In genomic region chr14:94000267-94000666, GRCh38 we compare ENCODE assay signal across 16 cellular contexts. TPM values are rescaled to one million over a fixed set of nuclear protein-coding genes. Genes with fewer than 3 reads are reported as not detected.
DNase-seq lines count a peak whose midpoint lies in the region; ATAC-seq, FAIRE-seq and TF ChIP-seq lines count a peak whose summit lies in the region.
"Had no signal": no experiment of that assay in that cellular context is flagged by ENCODE, and none has a peak within 500 bp of the region (broad histone marks: within the 10 kb centered on the region; RNA-seq: fewer than 3 reads in every experiment).

No MANE protein-coding gene starts in this region.

- no peak overlapping the region for H2AFZ ChIP-seq in HepG2 (ENCODE audit: low read length)
- H2AFZ ChIP-seq: GM23248 had no signal

- POLR2A ChIA-PET in HepG2 (lab: Yijun Ruan, JAX) = interaction anchor here (0.7 to 1.8 kb wide), 5 partner anchors 21 to 293 kb away, joined by 3 to 7 read pairs (median 5); partner anchors contain the start of gene SERPINA10

- H3K4me1 Mint-ChIP-seq in T-helper 2 cell treated with Interferon-gamma antibody and Interleukin-4, amounts not matched to agents 5 μg/mL and 100 μg/mL, for 36 hours (ENCODE audit: low read depth) = peaks cover 31% of the 10 kb centered on the region
- H3K4me1 Mint-ChIP-seq in neural crest cell = peaks cover 7% of the 10 kb centered on the region

- H3K27me3 ChIP-seq in HepG2 (ENCODE audit: control insufficient read depth in 1 of 2, insufficient read depth in 2 of 2, low read length in 2 of 2) = peaks cover 0 to 28% of the 10 kb centered on the region in 2 experiments; a peak in 4 of 5 replicates
- H3K27me3 ChIP-seq in right lobe of liver = no peaks in the 10 kb centered on the region

- no peaks in the 10 kb centered on the region for H4K20me1 ChIP-seq in HepG2 (ENCODE audit: insufficient read depth, low read length)
- H4K20me1 ChIP-seq: BLaER1 treated with 17β-estradiol and CSF1 and Interleukin-3, amounts not matched to agents 10 nM and 100 nM had no signal

- BruUV-seq in HepG2 (replicated peaks; lab: Mats Ljungman, UMichigan) = no TSS peak

- TF ChIP-seq POLR2A in HepG2 (IDR thresholded peaks at IDR 0.05; ENCODE audit: insufficient read depth in 1 of 2, low read depth in 2 of 2, low read length in 2 of 2) (no peak), right lobe of liver (IDR thresholded peaks at IDR 0.05) (no peak)

- in situ Hi-C loops in HepG2 (cut with HindIII; ENCODE audit: extremely low pct_ligation_motif_present, low pct_unique_long_range_greater_than_20kb) = loop anchor here (5.0 kb wide), 1 partner anchor 58 kb away; no protein-coding TSS in a partner anchor

- H3K27ac Mint-ChIP-seq in T-helper 2 cell treated with Interferon-gamma antibody and Interleukin-4, amounts not matched to agents 5 μg/mL and 100 μg/mL, for 36 hours = peak overlapping the region; percentile 28
- H3K27ac Mint-ChIP-seq in neural crest cell (ENCODE audit: unreplicated experiment) = peak overlapping the region; percentile 14
- H3K27ac Mint-ChIP-seq: CD4-positive, CD25-positive, alpha-beta regulatory T cell had no signal

- H3K4me3 ChIP-seq in HepG2 (replicated peaks in 1 of 3; ENCODE audit: insufficient read depth in 1 of 3, low read depth in 2 of 3, low read length in 3 of 3) (no peak overlapping the region), right lobe of liver (no peak overlapping the region)
- H3K4me3 ChIP-seq: BLaER1 treated with 17β-estradiol and CSF1 and Interleukin-3, amounts not matched to agents 10 nM and 100 nM; GM23248 had no signal

- H3K36me3 ChIP-seq in HepG2 (replicated peaks in 1 of 2; ENCODE audit: control insufficient read depth in 1 of 2, insufficient read depth in 2 of 2, low read length in 2 of 2) (no peaks in the 10 kb centered on the region), right lobe of liver (no peaks in the 10 kb centered on the region)
- H3K36me3 ChIP-seq: BLaER1 treated with 17β-estradiol and CSF1 and Interleukin-3, amounts not matched to agents 10 nM and 100 nM had no signal

- H3K36me3 Mint-ChIP-seq in T-helper 2 cell treated with Interferon-gamma antibody and Interleukin-4, amounts not matched to agents 5 μg/mL and 100 μg/mL, for 36 hours (ENCODE audit: low read depth) = no peaks in the 10 kb centered on the region
- no peaks in the 10 kb centered on the region for H3K36me3 Mint-ChIP-seq in neural crest cell (ENCODE audit: low read depth)
- H3K36me3 Mint-ChIP-seq: CD4-positive, CD25-positive, alpha-beta regulatory T cell had no signal

- TF ChIP-seq CTCF in HepG2 (CRISPR knock-in tag; IDR thresholded peaks at IDR 0.05) (no peak), right lobe of liver (IDR thresholded peaks at IDR 0.05) (no peak), neural crest cell (conservative IDR thresholded peaks at IDR 0.05) (no peak)

- no peak overlapping the region for H3K4me3 Mint-ChIP-seq in T-helper 2 cell treated with Interferon-gamma antibody and Interleukin-4, amounts not matched to agents 5 μg/mL and 100 μg/mL, for 36 hours
- no peak overlapping the region for H3K4me3 Mint-ChIP-seq in neural crest cell
- H3K4me3 Mint-ChIP-seq: CD4-positive, CD25-positive, alpha-beta regulatory T cell had no signal

- no peak overlapping the region for H3K27ac ChIP-seq in HepG2 (ENCODE audit: extremely low read length, insufficient read depth, low read length)
- no peak overlapping the region for H3K27ac ChIP-seq in right lobe of liver
- H3K27ac ChIP-seq: BLaER1 treated with 17β-estradiol and CSF1 and Interleukin-3, amounts not matched to agents 10 nM and 100 nM; GM23248 had no signal

- 39% methylated on average over 6 of the region's 6 CpGs for WGBS in HepG2 (ENCODE audit: low lambda C conversion rate)
- 74% methylated on average over 3 of the region's 6 CpGs for WGBS in right lobe of liver (ENCODE audit: insufficient coverage, low coverage, low lambda C conversion rate, missing lambda C conversion rate)

- no peak overlapping the region for H3K4me2 ChIP-seq in HepG2 (ENCODE audit: low read depth, low read length)

- no peak for TF ChIP-seq RAD21 in HepG2 (CRISPR knock-in tag; IDR thresholded peaks at IDR 0.05)

- H3K79me2 ChIP-seq in HepG2 (ENCODE audit: insufficient read depth, low read length) = no peaks in the 10 kb centered on the region

- DNase-seq in T-helper 2 cell treated with Interferon-gamma antibody and Interleukin-4, amounts not matched to agents 5 μg/mL and 100 μg/mL, for 36 hours (ENCODE audit: low spot score) = no peak
- no peak for DNase-seq in T-helper 2 cell
- no peak for DNase-seq in HepG2 (ENCODE audit: low spot score)
- no peak for DNase-seq in right lobe of liver
- no peak for DNase-seq in neural crest cell (ENCODE audit: low read depth, low spot score)
- DNase-seq in stimulated activated CD4-positive, alpha-beta T cell treated with anti-CD3 and anti-CD28 coated beads, Interleukin-15, amount 100 ng/mL, for 24 hours = no peak
- DNase-seq: 8988T; ACHN; CD4-positive, CD25-positive, alpha-beta regulatory T cell; GF-D8; GM23248 had no signal

- H3K9me3 ChIP-seq in HepG2 (ENCODE audit: low read length) = no peaks in the 10 kb centered on the region
- H3K9me3 ChIP-seq in right lobe of liver = no peaks in the 10 kb centered on the region
- H3K9me3 ChIP-seq: BLaER1 treated with 17β-estradiol and CSF1 and Interleukin-3, amounts not matched to agents 10 nM and 100 nM had no signal

- peaks cover 79% of the 10 kb centered on the region for H3K4me1 ChIP-seq in HepG2 (ENCODE audit: insufficient read depth, low read length)
- no peaks in the 10 kb centered on the region for H3K4me1 ChIP-seq in right lobe of liver

- TF ChIP-seq EP300 in HepG2 (IDR thresholded peaks at IDR 0.05; ENCODE audit: low read depth in 2 of 2, low read length in 2 of 2) (no peak), HepG2 (CRISPR knock-in tag; IDR thresholded peaks at IDR 0.05; ENCODE audit: borderline replicate concordance) (no peak)

- ATAC-seq in HepG2 (no peak), right lobe of liver (no peak), GM19035 (IDR thresholded peaks at IDR 0.05; ENCODE audit: unreplicated experiment) (no peak)
- ATAC-seq: HCT116 had no signal

- intact Hi-C loops in HepG2 (cut with micrococcal nuclease; ENCODE audit: unreplicated experiment) = no loop called here
- intact Hi-C loops in right lobe of liver (cut with DNase I) = no loop called here

- CTCF ChIA-PET in HepG2 (lab: Yijun Ruan, JAX; ENCODE audit: low intra/inter-chr PET ratio, low total read pairs) = interaction anchor here (1.5 kb wide), 1 partner anchor 60 kb away, joined by 4 read pairs; no protein-coding TSS in a partner anchor

- no peak overlapping the region for H3K9ac ChIP-seq in HepG2 (ENCODE audit: insufficient read depth, low read depth, low read length)
- H3K9ac ChIP-seq: BLaER1 treated with 17β-estradiol and CSF1 and Interleukin-3, amounts not matched to agents 10 nM and 100 nM; GM23248 had no signal

- no peaks in the 10 kb centered on the region for H3K27me3 Mint-ChIP-seq in T-helper 2 cell treated with Interferon-gamma antibody and Interleukin-4, amounts not matched to agents 5 μg/mL and 100 μg/mL, for 36 hours (ENCODE audit: low read depth)
- H3K27me3 Mint-ChIP-seq in neural crest cell (ENCODE audit: low read depth) = peaks cover 17% of the 10 kb centered on the region

- no peaks in the 10 kb centered on the region for H3K9me3 Mint-ChIP-seq in T-helper 2 cell treated with Interferon-gamma antibody and Interleukin-4, amounts not matched to agents 5 μg/mL and 100 μg/mL, for 36 hours
- H3K9me3 Mint-ChIP-seq in neural crest cell = no peaks in the 10 kb centered on the region
- H3K9me3 Mint-ChIP-seq: CD4-positive, CD25-positive, alpha-beta regulatory T cell had no signal

- FAIRE-seq in HepG2 (lab: Jason Lieb, UNC) = no peak
- FAIRE-seq: GM18507, H54 had no signal

RNA-seq across cellular contexts. Expression of gene CCDC197, which starts 3.2 kb away (rescaled TPM):
- 0.11 TPM in 1 of 2 replicates, not detected in the other for total RNA-seq in HepG2 (2016; rRNA removed; fragmentation: Illumina TruSeq; extraction: Trizol)
- not detected in 2 replicates for total RNA-seq in HepG2 (2016; cell fraction: cytosol; rRNA removed; fragmentation: Illumina TruSeq; extraction: Trizol; ENCODE audit: low read depth)
- total RNA-seq in HepG2 (2016; cell fraction: insoluble cytoplasmic fraction; rRNA removed; fragmentation: Illumina TruSeq; extraction: Trizol) = not detected in 2 replicates
- total RNA-seq in HepG2 (2016; cell fraction: membrane; rRNA removed; fragmentation: Illumina TruSeq; extraction: Trizol) = not detected in 2 replicates
- total RNA-seq in HepG2 (2016; cell fraction: nucleus; rRNA removed; fragmentation: Illumina TruSeq; extraction: Trizol) = not detected in 2 replicates
- polyA plus RNA-seq in HepG2 (2011; rRNA removed) = 0.13 TPM in 1 of 2 replicates, not detected in the other
- polyA plus RNA-seq in HepG2 (2011; cell fraction: cytosol; rRNA removed) = not detected in 2 replicates
- polyA plus RNA-seq in HepG2 (2011; cell fraction: nucleus; rRNA removed) = 0.17 TPM in 1 of 2 replicates, not detected in the other
- 0.11 TPM in 1 of 2 replicates, not detected in the other for polyA plus RNA-seq in HepG2 (2012)
- polyA plus RNA-seq in HepG2 (2016; cell fraction: cytosol; fragmentation: Illumina TruSeq; extraction: Trizol; ENCODE audit: low read depth) = not detected in 2 replicates
- polyA plus RNA-seq in HepG2 (2016; cell fraction: insoluble cytoplasmic fraction; fragmentation: Illumina TruSeq; extraction: Trizol; ENCODE audit: low read depth) = not detected in 2 replicates
- polyA plus RNA-seq in HepG2 (2016; cell fraction: membrane; fragmentation: Illumina TruSeq; extraction: Trizol; ENCODE audit: low read depth) = 0.16 TPM in 1 of 2 replicates, not detected in the other
- 0.33 TPM in 1 of 2 replicates, not detected in the other for polyA plus RNA-seq in HepG2 (2016; cell fraction: nucleus; fragmentation: Illumina TruSeq; extraction: Trizol; ENCODE audit: insufficient read depth, low read depth)
- polyA minus RNA-seq in HepG2 (2011; rRNA and poly(A)+ RNA removed; ENCODE audit: low replicate concordance) = 0.20 TPM in 1 of 2 replicates, not detected in the other
- polyA minus RNA-seq in HepG2 (2011; cell fraction: cytosol; rRNA and poly(A)+ RNA removed) = not detected in 2 replicates
- not detected in 2 replicates for polyA minus RNA-seq in HepG2 (2011; cell fraction: nucleus; rRNA and poly(A)+ RNA removed)
- not detected for total RNA-seq in right lobe of liver
- total RNA-seq in neural crest cell = not detected in 2 replicates
- total RNA-seq: CD4-positive, CD25-positive, alpha-beta regulatory T cell; GM23248 had no signal
- polyA plus RNA-seq: CD4-positive, CD25-positive, alpha-beta regulatory T cell; GM23248 had no signal

RNA-seq across cellular contexts. Expression of gene ASB2, which starts 23.9 kb away (rescaled TPM):
- 0.46 and 0.82 TPM in 2 replicates for total RNA-seq in HepG2 (2016; rRNA removed; fragmentation: Illumina TruSeq; extraction: Trizol)
- total RNA-seq in HepG2 (2016; cell fraction: cytosol; rRNA removed; fragmentation: Illumina TruSeq; extraction: Trizol; ENCODE audit: low read depth) = 0.26 and 0.40 TPM in 2 replicates
- total RNA-seq in HepG2 (2016; cell fraction: insoluble cytoplasmic fraction; rRNA removed; fragmentation: Illumina TruSeq; extraction: Trizol) = 0.62 and 0.93 TPM in 2 replicates
- total RNA-seq in HepG2 (2016; cell fraction: membrane; rRNA removed; fragmentation: Illumina TruSeq; extraction: Trizol) = 0.37 and 0.83 TPM in 2 replicates
- total RNA-seq in HepG2 (2016; cell fraction: nucleus; rRNA removed; fragmentation: Illumina TruSeq; extraction: Trizol) = 1.1 and 1.3 TPM in 2 replicates
- 4.1 and 4.5 TPM in 2 replicates for polyA plus RNA-seq in HepG2 (2011; rRNA removed)
- polyA plus RNA-seq in HepG2 (2011; cell fraction: cytosol; rRNA removed) = 4.5 and 6.1 TPM in 2 replicates
- polyA plus RNA-seq in HepG2 (2011; cell fraction: nucleus; rRNA removed) = 9.6 and 13.9 TPM in 2 replicates
- polyA plus RNA-seq in HepG2 (2012) = 0.48 and 0.80 TPM in 2 replicates
- 0.21 and 0.37 TPM in 2 replicates for polyA plus RNA-seq in HepG2 (2016; cell fraction: cytosol; fragmentation: Illumina TruSeq; extraction: Trizol; ENCODE audit: low read depth)
- 0.58 and 0.71 TPM in 2 replicates for polyA plus RNA-seq in HepG2 (2016; cell fraction: insoluble cytoplasmic fraction; fragmentation: Illumina TruSeq; extraction: Trizol; ENCODE audit: low read depth)
- 0.35 and 0.43 TPM in 2 replicates for polyA plus RNA-seq in HepG2 (2016; cell fraction: membrane; fragmentation: Illumina TruSeq; extraction: Trizol; ENCODE audit: low read depth)
- 1.0 and 1.6 TPM in 2 replicates for polyA plus RNA-seq in HepG2 (2016; cell fraction: nucleus; fragmentation: Illumina TruSeq; extraction: Trizol; ENCODE audit: insufficient read depth, low read depth)
- polyA minus RNA-seq in HepG2 (2011; rRNA and poly(A)+ RNA removed; ENCODE audit: low replicate concordance) = 14.4 TPM in 1 of 2 replicates, not detected in the other
- polyA minus RNA-seq in HepG2 (2011; cell fraction: cytosol; rRNA and poly(A)+ RNA removed) = 3.1 and 3.4 TPM in 2 replicates
- polyA minus RNA-seq in HepG2 (2011; cell fraction: nucleus; rRNA and poly(A)+ RNA removed) = 3.7 and 6.6 TPM in 2 replicates
- total RNA-seq in right lobe of liver = under 1 TPM; 0.20 to 0.59 (median 0.28) TPM
- total RNA-seq in neural crest cell = 3.0 and 3.5 TPM in 2 replicates
- total RNA-seq: GM23248 had no signal

RNA-seq across cellular contexts. Expression of gene OTUB2, which starts 25.9 kb away (rescaled TPM):
- total RNA-seq in HepG2 (2016; rRNA removed; fragmentation: Illumina TruSeq; extraction: Trizol) (2.2 and 2.4 TPM in 2 replicates), right lobe of liver (1 to 10 TPM in 2 of 6 experiments, under 1 TPM in 4; 0.59 to 3.7 (median 0.85) TPM), neural crest cell (4.4 and 4.8 TPM in 2 replicates)
- 0.30 and 0.44 TPM in 2 replicates for total RNA-seq in HepG2 (2016; cell fraction: cytosol; rRNA removed; fragmentation: Illumina TruSeq; extraction: Trizol; ENCODE audit: low read depth)
- 1.8 and 1.9 TPM in 2 replicates for total RNA-seq in HepG2 (2016; cell fraction: insoluble cytoplasmic fraction; rRNA removed; fragmentation: Illumina TruSeq; extraction: Trizol)
- 1.2 and 1.4 TPM in 2 replicates for total RNA-seq in HepG2 (2016; cell fraction: membrane; rRNA removed; fragmentation: Illumina TruSeq; extraction: Trizol)
- 2.6 and 3.1 TPM in 2 replicates for total RNA-seq in HepG2 (2016; cell fraction: nucleus; rRNA removed; fragmentation: Illumina TruSeq; extraction: Trizol)
- 2.4 and 3.0 TPM in 2 replicates for polyA plus RNA-seq in HepG2 (2011; rRNA removed)
- 2.3 and 2.6 TPM in 2 replicates for polyA plus RNA-seq in HepG2 (2011; cell fraction: cytosol; rRNA removed)
- polyA plus RNA-seq in HepG2 (2011; cell fraction: nucleus; rRNA removed) = 3.9 and 4.1 TPM in 2 replicates
- polyA plus RNA-seq in HepG2 (2012) = 1.4 and 1.9 TPM in 2 replicates
- 0.21 and 0.70 TPM in 2 replicates for polyA plus RNA-seq in HepG2 (2016; cell fraction: cytosol; fragmentation: Illumina TruSeq; extraction: Trizol; ENCODE audit: low read depth)
- polyA plus RNA-seq in HepG2 (2016; cell fraction: insoluble cytoplasmic fraction; fragmentation: Illumina TruSeq; extraction: Trizol; ENCODE audit: low read depth) = 2.0 and 2.3 TPM in 2 replicates
- polyA plus RNA-seq in HepG2 (2016; cell fraction: membrane; fragmentation: Illumina TruSeq; extraction: Trizol; ENCODE audit: low read depth) = 0.58 and 1.0 TPM in 2 replicates
- 2.1 and 2.3 TPM in 2 replicates for polyA plus RNA-seq in HepG2 (2016; cell fraction: nucleus; fragmentation: Illumina TruSeq; extraction: Trizol; ENCODE audit: insufficient read depth, low read depth)
- polyA minus RNA-seq in HepG2 (2011; rRNA and poly(A)+ RNA removed; ENCODE audit: low replicate concordance) = 0.49 and 8.2 TPM in 2 replicates
- polyA minus RNA-seq in HepG2 (2011; cell fraction: cytosol; rRNA and poly(A)+ RNA removed) = 3.3 and 4.7 TPM in 2 replicates
- polyA minus RNA-seq in HepG2 (2011; cell fraction: nucleus; rRNA and poly(A)+ RNA removed) = 10.0 and 11.3 TPM in 2 replicates
